18 cellular contexts compared by ENCODE assay signal in genomic region chr17:50554201-50554600, GRCh38. TPM values are rescaled to one million over a fixed set of nuclear protein-coding genes. Genes with fewer than 3 reads are reported as not detected.
DNase-seq lines count a peak whose midpoint lies in the region; ATAC-seq and TF ChIP-seq lines count a peak whose summit lies in the region.
"Had no signal": no experiment of that assay in that cellular context is flagged by ENCODE, and none has a peak within 500 bp of the region (broad histone marks: within the 10 kb centered on the region; RNA-seq: fewer than 3 reads in every experiment).

No MANE protein-coding gene starts in this region.

- H2AK9ac ChIP-seq in IMR-90 (replicated peaks; ENCODE audit: low read depth, low read length, poor library complexity): peak overlapping the region; percentile 65

- peaks cover 26% of the 10 kb centered on the region for H3K27me3 Mint-ChIP-seq in neural progenitor cell (ENCODE audit: insufficient read depth, low read depth)

- no peak overlapping the region for H2BK15ac ChIP-seq in IMR-90 (ENCODE audit: low read depth, low read length)

- peaks cover 19% of the 10 kb centered on the region; the same call in 1 of the 2 replicates for H3K36me3 ChIP-seq in IMR-90 (ENCODE audit: control insufficient read depth, insufficient read depth, low read length)
- peaks cover 15% of the 10 kb centered on the region for H3K36me3 ChIP-seq in WERI-Rb-1
- no peaks in the 10 kb centered on the region for H3K36me3 ChIP-seq in neural progenitor cell

- H3K27ac Mint-ChIP-seq in neural progenitor cell: peak overlapping the region; percentile 65
- H3K27ac Mint-ChIP-seq: CD8-positive, alpha-beta T cell; HFFc6 had no signal

- H4K8ac ChIP-seq in IMR-90 (ENCODE audit: low read depth in 2 of 2, low read length in 2 of 2): no peak overlapping the region

- no peak overlapping the region for H3K23ac ChIP-seq in IMR-90 (ENCODE audit: low read depth, low read length)

- H3F3A ChIP-seq in neural progenitor cell (ENCODE audit: low read depth): peaks cover 19% of the 10 kb centered on the region

- H3K14ac ChIP-seq in IMR-90 (replicated peaks; ENCODE audit: low read depth, low read length): no peak overlapping the region; the same call in 1 of the 2 replicates

- dilution Hi-C loops in IMR-90 (cut with HindIII; ENCODE audit: low sequenced_read_pairs, unreplicated experiment): no loop called here

- no peak overlapping the region for H4K5ac ChIP-seq in IMR-90 (ENCODE audit: low read depth, low read length)

- intact Hi-C loops in IMR-90 (cut with micrococcal nuclease): no loop called here

- H3K4me2 ChIP-seq in IMR-90 (ENCODE audit: low read depth, low read length): no peak overlapping the region
- no peak overlapping the region for H3K4me2 ChIP-seq in neural progenitor cell

- H3K4me1 ChIP-seq in IMR-90 (ENCODE audit: control insufficient read depth, insufficient read depth, low read length) (peaks cover 1% of the 10 kb centered on the region; the same call in 1 of the 2 replicates), neural progenitor cell (peaks cover 19% of the 10 kb centered on the region)

- H3K9me3 Mint-ChIP-seq in neural progenitor cell: no peaks in the 10 kb centered on the region
- H3K9me3 Mint-ChIP-seq: CD4-positive, CD25-positive, alpha-beta regulatory T cell; CD8-positive, alpha-beta T cell; H9; HFFc6 had no signal

- H3K4ac ChIP-seq in IMR-90 (ENCODE audit: low read depth, low read length): no peak overlapping the region

- no peak for ATAC-seq in IMR-90 (ENCODE audit: low read depth)
- ATAC-seq: CD8-positive, alpha-beta T cell; HCT116 had no signal

- POLR2A ChIA-PET in IMR-90 (lab: Charles Lee; ENCODE audit: unreplicated experiment): no interaction called here

- H4K91ac ChIP-seq in IMR-90 (ENCODE audit: insufficient read depth, low read depth, low read length): no peak overlapping the region

- peaks cover 24% of the 10 kb centered on the region for H3K4me1 Mint-ChIP-seq in neural progenitor cell

- WGBS in IMR-90 (ENCODE audit: extremely low coverage in 2 of 2, insufficient read length in 1 of 2), 2 experiments: 93% methylated on average over 3 of the region's 17 CpGs; no CpG with 5 or more reads in 1 of the 2 experiments

- H2AFZ ChIP-seq in IMR-90 (replicated peaks; ENCODE audit: low read length, poor library complexity) (no peak overlapping the region), neural progenitor cell (replicated peaks) (no peak overlapping the region)
- H2AFZ ChIP-seq: GM23248 had no signal

- H3K79me2 ChIP-seq in neural progenitor cell (ENCODE audit: low read depth): no peaks in the 10 kb centered on the region

- DNase-seq in IMR-90: no peak
- no peak for DNase-seq in WERI-Rb-1
- no peak for DNase-seq in neural progenitor cell (ENCODE audit: low spot score)
- no peak for DNase-seq in foreskin fibroblast
- no peak for DNase-seq in germinal center (ENCODE audit: low spot score)
- DNase-seq: C1 segment of cervical spinal cord; Caco-2; CD4-positive, CD25-positive, alpha-beta regulatory T cell; CD8-positive, alpha-beta T cell; DMS153; DND-41; GM23248; H9; HFFc6 had no signal

- no peak overlapping the region for H2BK120ac ChIP-seq in IMR-90 (ENCODE audit: low read depth, low read length)

- no peak for TF ChIP-seq RAD21 in IMR-90 (IDR thresholded peaks at IDR 0.05; ENCODE audit: low read length)

- H3K36me3 Mint-ChIP-seq in neural progenitor cell: peaks cover 2% of the 10 kb centered on the region

- no peak overlapping the region for H3K4me3 Mint-ChIP-seq in neural progenitor cell
- H3K4me3 Mint-ChIP-seq: CD8-positive, alpha-beta T cell; H9; HFFc6 had no signal

- no peak overlapping the region for H3K9ac ChIP-seq in IMR-90 (ENCODE audit: low read depth, low read length)
- no peak overlapping the region for H3K9ac ChIP-seq in neural progenitor cell
- H3K9ac ChIP-seq: GM23248 had no signal

- H2BK5ac ChIP-seq in IMR-90 (ENCODE audit: low read depth, low read length, poor library complexity, severe bottlenecking): no peak overlapping the region

- H3K4me3 ChIP-seq in IMR-90 (ENCODE audit: insufficient read depth, low read depth, low read length) (no peak overlapping the region), WERI-Rb-1 (ENCODE audit: low read depth, low read length) (no peak overlapping the region), neural progenitor cell (no peak overlapping the region), foreskin fibroblast (ENCODE audit: low read depth in 1 of 2, low read length in 2 of 2) (no peak overlapping the region)
- H3K4me3 ChIP-seq: GM23248 had no signal

- TF ChIP-seq CTCF in IMR-90 (conservative IDR thresholded peaks at IDR 0.05; ENCODE audit: low read depth, low read length) (no peak), WERI-Rb-1 (IDR thresholded peaks at IDR 0.05; ENCODE audit: low read depth, low read length) (no peak), neural progenitor cell (IDR thresholded peaks at IDR 0.05) (no peak), foreskin fibroblast (IDR thresholded peaks at IDR 0.05; ENCODE audit: low read depth, low read length) (no peak)

- H4K20me1 ChIP-seq in IMR-90 (ENCODE audit: insufficient read depth, low read length) (0 out of 2 replicates have a peak, but pooled peaks cover 8% of the 10 kb centered on the region), neural progenitor cell (ENCODE audit: low read depth) (peaks cover 15% of the 10 kb centered on the region)

- H3K18ac ChIP-seq in IMR-90 (ENCODE audit: low read depth, low read length): no peak overlapping the region

- H3K27me3 ChIP-seq in IMR-90 (ENCODE audit: control insufficient read depth, insufficient read depth, low read length) (peaks cover 19% of the 10 kb centered on the region), WERI-Rb-1 (ENCODE audit: insufficient read depth, low read depth, severe bottlenecking) (no peaks in the 10 kb centered on the region), neural progenitor cell (peaks cover 30% of the 10 kb centered on the region)

- TF ChIP-seq POLR2A in IMR-90 (IDR thresholded peaks at IDR 0.05; ENCODE audit: low read depth, low read length): no peak

- in situ Hi-C loops in IMR-90 (cut with MboI; ENCODE audit: low sequenced_read_pairs): no loop called here

- H3K27ac ChIP-seq in IMR-90 (ENCODE audit: insufficient read depth, low read length): no peak overlapping the region
- peak overlapping the region; percentile 19 for H3K27ac ChIP-seq in WERI-Rb-1
- no peak overlapping the region for H3K27ac ChIP-seq in neural progenitor cell
- H3K27ac ChIP-seq: GM23248 had no signal

- H2BK20ac ChIP-seq in IMR-90 (ENCODE audit: low read depth, low read length): no peak overlapping the region

- H3K9me1 ChIP-seq in IMR-90 (ENCODE audit: insufficient read depth, low read length): no peaks in the 10 kb centered on the region

- no peak overlapping the region for H2AK5ac ChIP-seq in IMR-90 (ENCODE audit: low read depth, low read length)

- H3K79me1 ChIP-seq in IMR-90 (ENCODE audit: low read depth in 1 of 2, low read length in 2 of 2): no peaks in the 10 kb centered on the region

- H3K9me3 ChIP-seq in IMR-90 (ENCODE audit: control insufficient read depth, insufficient read depth, low read length) (no peaks in the 10 kb centered on the region), WERI-Rb-1 (ENCODE audit: severe bottlenecking) (no peaks in the 10 kb centered on the region), neural progenitor cell (ENCODE audit: low read depth) (no peaks in the 10 kb centered on the region)
- H3K9me3 ChIP-seq: Caco-2 had no signal

- H3K56ac ChIP-seq in IMR-90 (ENCODE audit: extremely low read depth, insufficient read depth, low read length): no peak overlapping the region

- no TSS peak for BruUV-seq in IMR-90 (replicated peaks; lab: Mats Ljungman, UMichigan)

- CTCF ChIA-PET in IMR-90 (lab: Yijun Ruan, JAX): no interaction called here

TF ChIP-seq in IMR-90, 13 proteins besides CTCF, POLR2A, EP300 and RAD21:
- TF ChIP-seq RCOR1 (IDR thresholded peaks at IDR 0.05; ENCODE audit: insufficient replicate concordance, low read length) (no peak), SMC3 (IDR thresholded peaks at IDR 0.05; ENCODE audit: low read depth, low read length) (no peak)

RNA-seq across cellular contexts. Expression of gene CACNA1G, which starts 6.3 kb away (rescaled TPM):
- under 0.01 TPM in 1 of 2 replicates, not detected in the other for total RNA-seq in IMR-90 (2012; rRNA removed)
- polyA plus RNA-seq in IMR-90 (2012; rRNA removed): 0.03 TPM in 2 replicates
- 0.08 TPM in 1 of 2 replicates, not detected in the other for polyA plus RNA-seq in IMR-90 (2012; cell fraction: cytosol; rRNA removed)
- polyA plus RNA-seq in IMR-90 (2012; cell fraction: nucleus; rRNA removed; ENCODE audit: low replicate concordance): 0.08 and 0.10 TPM in 2 replicates
- 1.6 and 4.9 TPM in 2 replicates for total RNA-seq in neural progenitor cell (ENCODE audit: low replicate concordance)
- polyA plus RNA-seq: CD4-positive, CD25-positive, alpha-beta regulatory T cell had no signal

RNA-seq across cellular contexts. Expression of gene SPATA20, which starts 7.2 kb away (rescaled TPM):
- 15.6 and 17.0 TPM in 2 replicates for total RNA-seq in IMR-90 (2012; rRNA removed)
- 31.9 and 35.0 TPM in 2 replicates for polyA plus RNA-seq in IMR-90 (2012; rRNA removed)
- 22.4 and 29.6 TPM in 2 replicates for polyA plus RNA-seq in IMR-90 (2012; cell fraction: cytosol; rRNA removed)
- polyA plus RNA-seq in IMR-90 (2012; cell fraction: nucleus; rRNA removed; ENCODE audit: low replicate concordance): 207 and 453 TPM in 2 replicates
- total RNA-seq in neural progenitor cell (ENCODE audit: low replicate concordance): 22.8 and 60.5 TPM in 2 replicates

RNA-seq across cellular contexts. Expression of gene EPN3, which starts 21.7 kb away (rescaled TPM):
- not detected in 2 replicates for total RNA-seq in IMR-90 (2012; rRNA removed)
- polyA plus RNA-seq in IMR-90 (2012; rRNA removed): 0.09 TPM in 1 of 2 replicates, not detected in the other
- 0.07 TPM in 1 of 2 replicates, not detected in the other for polyA plus RNA-seq in IMR-90 (2012; cell fraction: cytosol; rRNA removed)
- 0.07 TPM in 1 of 2 replicates, not detected in the other for polyA plus RNA-seq in IMR-90 (2012; cell fraction: nucleus; rRNA removed; ENCODE audit: low replicate concordance)
- total RNA-seq in neural progenitor cell (ENCODE audit: low replicate concordance): 0.09 and 0.24 TPM in 2 replicates
- total RNA-seq: A172; CD4-positive, CD25-positive, alpha-beta regulatory T cell; CD8-positive, alpha-beta T cell; GM23248; H4 had no signal
- polyA plus RNA-seq: BJ; CD4-positive, CD25-positive, alpha-beta regulatory T cell; GM23248 had no signal

RNA-seq across cellular contexts. Expression of gene MYCBPAP, which starts 46.0 kb away (rescaled TPM):
- total RNA-seq in IMR-90 (2012; rRNA removed) (under 0.01 and 0.18 TPM in 2 replicates), neural progenitor cell (ENCODE audit: low replicate concordance) (3.5 and 3.8 TPM in 2 replicates)
- polyA plus RNA-seq in IMR-90 (2012; rRNA removed): 0.17 and 0.30 TPM in 2 replicates
- polyA plus RNA-seq in IMR-90 (2012; cell fraction: cytosol; rRNA removed): 0.07 and 0.42 TPM in 2 replicates
- 0.82 and 2.1 TPM in 2 replicates for polyA plus RNA-seq in IMR-90 (2012; cell fraction: nucleus; rRNA removed; ENCODE audit: low replicate concordance)
- total RNA-seq: A172, H4 had no signal
